ENCODE assay signal across 2 cellular contexts in the genomic region with DNA sequence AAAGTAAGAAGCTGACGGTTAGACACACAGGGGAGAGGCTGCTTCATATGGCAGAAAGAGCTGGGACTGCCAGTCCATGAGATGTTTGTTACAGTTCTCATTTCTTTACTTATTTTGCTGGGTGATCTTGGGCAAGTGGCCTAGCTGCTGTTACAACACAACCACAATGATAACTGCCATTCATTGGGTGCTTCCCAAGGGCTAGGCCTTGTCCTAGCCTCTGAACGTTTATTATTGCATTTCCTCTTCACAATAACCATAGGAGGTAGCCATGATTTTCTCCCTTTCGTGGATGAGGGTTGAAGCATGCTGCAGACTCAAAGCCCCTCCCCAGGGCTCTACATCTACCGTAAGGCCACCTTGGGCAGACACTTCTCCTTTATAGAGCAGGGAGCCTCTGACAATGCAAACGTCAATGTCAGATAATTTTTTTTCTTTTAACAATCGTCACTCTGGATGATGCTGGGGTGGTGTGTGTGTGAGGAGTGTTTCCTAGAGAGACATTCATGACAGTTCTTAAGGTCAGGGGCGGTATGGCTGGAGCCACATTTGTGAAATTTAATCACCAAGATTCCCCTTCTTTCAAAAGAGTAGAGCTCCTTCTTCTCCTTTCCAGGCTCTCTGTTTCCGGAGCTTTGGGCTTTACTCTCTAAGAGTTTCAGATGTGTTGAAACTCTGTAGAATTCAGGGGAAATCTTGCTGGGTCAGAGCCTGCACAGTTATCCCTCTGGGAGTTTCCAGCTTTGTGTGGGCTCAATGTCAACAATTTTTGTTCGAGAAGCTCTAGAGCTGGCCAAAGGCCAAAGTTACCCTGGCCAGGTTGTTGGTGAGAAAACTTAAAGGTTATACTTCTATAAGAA.
TF ChIP-seq lines count a peak whose summit lies in the region.

No MANE protein-coding gene starts in this region.

TF ChIP-seq in IMR-90, 13 proteins besides CTCF, POLR2A, EP300 and RAD21 (continued from another document):
- TF ChIP-seq, protein P1, sequence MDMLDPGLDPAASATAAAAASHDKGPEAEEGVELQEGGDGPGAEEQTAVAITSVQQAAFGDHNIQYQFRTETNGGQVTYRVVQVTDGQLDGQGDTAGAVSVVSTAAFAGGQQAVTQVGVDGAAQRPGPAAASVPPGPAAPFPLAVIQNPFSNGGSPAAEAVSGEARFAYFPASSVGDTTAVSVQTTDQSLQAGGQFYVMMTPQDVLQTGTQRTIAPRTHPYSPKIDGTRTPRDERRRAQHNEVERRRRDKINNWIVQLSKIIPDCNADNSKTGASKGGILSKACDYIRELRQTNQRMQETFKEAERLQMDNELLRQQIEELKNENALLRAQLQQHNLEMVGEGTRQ (IDR thresholded peaks at IDR 0.05; ENCODE audit: low read depth, low read length), result no peak
- TF ChIP-seq MAZ (IDR thresholded peaks at IDR 0.05; ENCODE audit: borderline replicate concordance, low read depth, low read length) (no peak), CEBPB (IDR thresholded peaks at IDR 0.05; ENCODE audit: low read depth, low read length) (no peak), SMC3 (IDR thresholded peaks at IDR 0.05; ENCODE audit: low read depth, low read length) (no peak), RFX5 (IDR thresholded peaks at IDR 0.05; ENCODE audit: low read depth, low read length) (no peak), NFE2L2 (IDR thresholded peaks at IDR 0.05; ENCODE audit: low read depth, low read length) (no peak), MXI1 (IDR thresholded peaks at IDR 0.05; ENCODE audit: borderline replicate concordance, low read depth, low read length) (no peak), CHD1 (IDR thresholded peaks at IDR 0.05; ENCODE audit: low read depth, low read length) (no peak)
- TF ChIP-seq, protein P2, sequence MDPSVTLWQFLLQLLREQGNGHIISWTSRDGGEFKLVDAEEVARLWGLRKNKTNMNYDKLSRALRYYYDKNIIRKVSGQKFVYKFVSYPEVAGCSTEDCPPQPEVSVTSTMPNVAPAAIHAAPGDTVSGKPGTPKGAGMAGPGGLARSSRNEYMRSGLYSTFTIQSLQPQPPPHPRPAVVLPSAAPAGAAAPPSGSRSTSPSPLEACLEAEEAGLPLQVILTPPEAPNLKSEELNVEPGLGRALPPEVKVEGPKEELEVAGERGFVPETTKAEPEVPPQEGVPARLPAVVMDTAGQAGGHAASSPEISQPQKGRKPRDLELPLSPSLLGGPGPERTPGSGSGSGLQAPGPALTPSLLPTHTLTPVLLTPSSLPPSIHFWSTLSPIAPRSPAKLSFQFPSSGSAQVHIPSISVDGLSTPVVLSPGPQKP (IDR thresholded peaks at IDR 0.05; ENCODE audit: borderline replicate concordance, low read depth, low read length), result no peak

TF ChIP-seq in SK-N-SH, 30 proteins besides CTCF, POLR2A, EP300 and RAD21 (continued from another document):
- TF ChIP-seq MXI1 (IDR thresholded peaks at IDR 0.05; ENCODE audit: low read depth, low read length) (no peak), FOXJ3 (CRISPR knock-in tag; IDR thresholded peaks at IDR 0.05) (no peak), POLR2AphosphoS5 (IDR thresholded peaks at IDR 0.05; ENCODE audit: low read depth, low read length) (no peak), FOXM1 (IDR thresholded peaks at IDR 0.05; ENCODE audit: low read depth) (no peak)
- TF ChIP-seq, protein P3, sequence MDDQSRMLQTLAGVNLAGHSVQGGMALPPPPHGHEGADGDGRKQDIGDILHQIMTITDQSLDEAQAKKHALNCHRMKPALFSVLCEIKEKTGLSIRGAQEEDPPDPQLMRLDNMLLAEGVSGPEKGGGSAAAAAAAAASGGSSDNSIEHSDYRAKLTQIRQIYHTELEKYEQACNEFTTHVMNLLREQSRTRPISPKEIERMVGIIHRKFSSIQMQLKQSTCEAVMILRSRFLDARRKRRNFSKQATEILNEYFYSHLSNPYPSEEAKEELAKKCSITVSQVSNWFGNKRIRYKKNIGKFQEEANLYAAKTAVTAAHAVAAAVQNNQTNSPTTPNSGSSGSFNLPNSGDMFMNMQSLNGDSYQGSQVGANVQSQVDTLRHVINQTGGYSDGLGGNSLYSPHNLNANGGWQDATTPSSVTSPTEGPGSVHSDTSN (IDR thresholded peaks at IDR 0.05), result no peak
